Comparison of ENCODE assay signal across 20 cellular contexts in genomic region chr20:59884494-59884893, GRCh38. TPM values are rescaled to one million over a fixed set of nuclear protein-coding genes. Genes with fewer than 3 reads are reported as not detected.
DNase-seq lines count a peak whose midpoint lies in the region; ATAC-seq, FAIRE-seq and TF ChIP-seq lines count a peak whose summit lies in the region.
"Had no signal": no experiment of that assay in that cellular context is flagged by ENCODE, and none has a peak within 500 bp of the region (broad histone marks: within the 10 kb centered on the region; RNA-seq: fewer than 3 reads in every experiment).

No MANE protein-coding gene starts in this region.

- H3K27ac Mint-ChIP-seq in Caco-2 (ENCODE audit: unreplicated experiment): no peak overlapping the region
- H3K27ac Mint-ChIP-seq: CD14-positive monocyte; CD4-positive, alpha-beta memory T cell; CD4-positive, CD25-positive, alpha-beta regulatory T cell; CD8-positive, alpha-beta memory T cell had no signal

- H3K27me3 ChIP-seq in Caco-2 (replicated peaks; ENCODE audit: control insufficient read depth, insufficient read depth, low read length): no peaks in the 10 kb centered on the region
- H3K27me3 ChIP-seq in effector memory CD4-positive, alpha-beta T cell (replicated peaks; ENCODE audit: control insufficient read depth, insufficient read depth, low read length, poor library complexity, severe bottlenecking): no peaks in the 10 kb centered on the region
- H3K27me3 ChIP-seq: BE2C, BLaER1 had no signal

- H3K4me3 ChIP-seq in Caco-2 (ENCODE audit: low read depth, low read length): no peak overlapping the region
- H3K4me3 ChIP-seq in effector memory CD4-positive, alpha-beta T cell (ENCODE audit: insufficient read depth, low read depth, low read length, poor library complexity, severe bottlenecking): no peak overlapping the region
- H3K4me3 ChIP-seq: BLaER1 had no signal

- no peaks in the 10 kb centered on the region for H3K4me1 ChIP-seq in Caco-2
- no peaks in the 10 kb centered on the region for H3K4me1 ChIP-seq in effector memory CD4-positive, alpha-beta T cell (ENCODE audit: control insufficient read depth, insufficient read depth, low read length, poor library complexity, severe bottlenecking)
- H3K4me1 ChIP-seq: BE2C, BLaER1 had no signal

- no peaks in the 10 kb centered on the region for H3K36me3 ChIP-seq in Caco-2 (ENCODE audit: control insufficient read depth, insufficient read depth, low read length)
- H3K36me3 ChIP-seq in effector memory CD4-positive, alpha-beta T cell (ENCODE audit: control insufficient read depth, insufficient read depth, low read length): no peaks in the 10 kb centered on the region
- H3K36me3 ChIP-seq: BE2C had no signal

- CTCF ChIA-PET in Caco-2 (lab: Charles Lee): no interaction called here

- BruUV-seq in Caco-2 (replicated peaks; lab: Mats Ljungman, UMichigan): TSS peak; percentile 18

- H3K27me3 Mint-ChIP-seq in Caco-2 (ENCODE audit: insufficient read depth, unreplicated experiment): no peaks in the 10 kb centered on the region
- no peaks in the 10 kb centered on the region for H3K27me3 Mint-ChIP-seq in activated T-cell treated with anti-CD3 and anti-CD28 coated beads, Interleukin-2, amount 50 U/mL, for 4 hours (ENCODE audit: low read depth)
- H3K27me3 Mint-ChIP-seq: CD4-positive, alpha-beta memory T cell; CD4-positive, CD25-positive, alpha-beta regulatory T cell had no signal

- FAIRE-seq in HTR-8/SVneo (lab: Jason Lieb, UNC): peak; percentile 20
- FAIRE-seq: D721Med, GM12891, GM19239 had no signal

- H3K9me3 Mint-ChIP-seq in Caco-2 (ENCODE audit: unreplicated experiment): peaks cover 1% of the 10 kb centered on the region
- no peaks in the 10 kb centered on the region for H3K9me3 Mint-ChIP-seq in activated T-cell treated with anti-CD3 and anti-CD28 coated beads, Interleukin-2, amount 50 U/mL, for 4 hours
- H3K9me3 Mint-ChIP-seq: CD4-positive, CD25-positive, alpha-beta regulatory T cell had no signal

- H3K36me3 Mint-ChIP-seq in Caco-2 (ENCODE audit: insufficient read depth, unreplicated experiment): peaks cover 36% of the 10 kb centered on the region
- peaks cover 3% of the 10 kb centered on the region for H3K36me3 Mint-ChIP-seq in activated T-cell treated with anti-CD3 and anti-CD28 coated beads, Interleukin-2, amount 50 U/mL, for 4 hours (ENCODE audit: insufficient read depth)
- H3K36me3 Mint-ChIP-seq: CD4-positive, CD25-positive, alpha-beta regulatory T cell had no signal

- no peak overlapping the region for H3K27ac ChIP-seq in effector memory CD4-positive, alpha-beta T cell (ENCODE audit: insufficient read depth, low read length, poor library complexity, severe bottlenecking)
- H3K27ac ChIP-seq: BLaER1 had no signal

- TF ChIP-seq CTCF in Caco-2 (IDR thresholded peaks at IDR 0.05; ENCODE audit: insufficient read depth in 1 of 2, low read depth in 1 of 2, low read length in 1 of 2, severe bottlenecking in 1 of 2, unreplicated experiment in 1 of 2): no peak

- ATAC-seq in activated T-cell treated with anti-CD3 and anti-CD28 coated beads, Interleukin-2, amount 50 U/mL, for 4 hours: no peak

- no peaks in the 10 kb centered on the region for H3K9me3 ChIP-seq in Caco-2
- no peaks in the 10 kb centered on the region for H3K9me3 ChIP-seq in effector memory CD4-positive, alpha-beta T cell (ENCODE audit: control insufficient read depth, low read length)
- H3K9me3 ChIP-seq: BE2C, BLaER1 had no signal

- DNase-seq in Caco-2 (no peak), HTR-8/SVneo (ENCODE audit: insufficient read length, low spot score) (no peak), superior temporal gyrus (ENCODE audit: extremely low spot score) (no peak)
- DNase-seq in activated T-cell treated with anti-CD3 and anti-CD28 coated beads, Interleukin-2, amount 50 U/mL, for 4 hours: no peak
- no peak for DNase-seq in effector memory CD4-positive, alpha-beta T cell
- DNase-seq: 8988T; BE2C; C1 segment of cervical spinal cord; Calu3; CD4-positive, alpha-beta memory T cell; CD4-positive, CD25-positive, alpha-beta regulatory T cell; CD8-positive, alpha-beta memory T cell; COR-L47; DMS79 treated with DMSO at 0.1 percent for 48 hours; GF-D8 had no signal

- H3K4me1 Mint-ChIP-seq in Caco-2 (ENCODE audit: low read depth, unreplicated experiment): peaks cover 10% of the 10 kb centered on the region
- H3K4me1 Mint-ChIP-seq in activated T-cell treated with anti-CD3 and anti-CD28 coated beads, Interleukin-2, amount 50 U/mL, for 4 hours (ENCODE audit: low read depth): no peaks in the 10 kb centered on the region
- H3K4me1 Mint-ChIP-seq: CD14-positive monocyte; CD4-positive, alpha-beta memory T cell; CD4-positive, CD25-positive, alpha-beta regulatory T cell; CD8-positive, alpha-beta memory T cell had no signal

- POLR2A ChIA-PET in Caco-2 (lab: Charles Lee): no interaction called here

- H3K4me3 Mint-ChIP-seq in Caco-2 (ENCODE audit: unreplicated experiment): no peak overlapping the region
- H3K4me3 Mint-ChIP-seq in activated T-cell treated with anti-CD3 and anti-CD28 coated beads, Interleukin-2, amount 50 U/mL, for 4 hours: no peak overlapping the region
- H3K4me3 Mint-ChIP-seq: CD14-positive monocyte; CD4-positive, alpha-beta memory T cell; CD4-positive, CD25-positive, alpha-beta regulatory T cell; CD8-positive, alpha-beta memory T cell had no signal

- intact Hi-C loops in Caco-2 (cut with micrococcal nuclease; ENCODE audit: unreplicated experiment): no loop called here

RNA-seq across cellular contexts. Expression of gene SYCP2, which starts 48.9 kb away (rescaled TPM):
- 64.6 and 68.7 TPM in 2 replicates for total RNA-seq in Caco-2 (2022)
- 1 to 10 TPM; 1.1 to 2.5 (median 2.1) TPM for total RNA-seq in activated T-cell treated with anti-CD3 and anti-CD28 coated beads, Interleukin-2, amount 50 U/mL, for 4 hours

RNA-seq across cellular contexts. Expression of gene PPP1R3D, which starts 55.6 kb away (rescaled TPM):
- 10.4 TPM in 2 replicates for total RNA-seq in Caco-2 (2022)
- 1 to 10 TPM; 3.5 to 4.2 (median 4.1) TPM for total RNA-seq in activated T-cell treated with anti-CD3 and anti-CD28 coated beads, Interleukin-2, amount 50 U/mL, for 4 hours

RNA-seq across cellular contexts. Expression of gene FAM217B, which starts 55.7 kb away (rescaled TPM):
- total RNA-seq in Caco-2 (2022): 60.3 and 65.3 TPM in 2 replicates
- 10 to 100 TPM; 21.6 to 26.6 (median 23.3) TPM for total RNA-seq in activated T-cell treated with anti-CD3 and anti-CD28 coated beads, Interleukin-2, amount 50 U/mL, for 4 hours

Comparison
In these comparisons a context has a peak if more than half of its experiments do, and no peak if none do; other contexts are left out.
1. RNA of gene SYCP2, which starts 48.9 kb away (total RNA-seq): 64.6 to 68.7 TPM in Caco-2; 1.1 to 2.5 TPM in activated T-cell treated with anti-CD3 and anti-CD28 coated beads, Interleukin-2, amount 50 U/mL, for 4 hours; every median in the first group is over 10 times any median in the second.